9 cellular contexts compared by ENCODE assay signal in the genomic region with DNA sequence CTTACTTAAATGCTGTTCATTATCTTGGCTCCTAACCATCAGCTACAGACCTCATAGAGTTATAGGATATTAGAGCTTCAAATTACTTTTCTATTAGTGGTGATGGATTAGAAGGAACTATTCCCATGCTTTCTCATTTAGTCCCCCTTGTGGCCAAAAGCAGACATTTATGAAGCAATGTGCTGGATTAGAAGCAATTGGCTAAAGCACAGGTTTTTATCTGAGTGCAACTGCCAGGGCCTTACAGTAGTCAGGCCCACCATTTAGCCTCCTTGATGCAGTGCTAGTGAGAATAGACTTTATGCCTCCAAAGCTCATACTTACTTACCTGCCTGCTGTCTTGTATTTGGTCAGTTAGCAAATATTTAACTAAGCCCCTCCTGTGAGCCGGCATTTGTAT.
A peak's percentile ranks its signal among the peaks of the same experiment; 100 is the strongest.
DNase-seq lines count a peak whose midpoint lies in the region; ATAC-seq, FAIRE-seq and TF ChIP-seq lines count a peak whose summit lies in the region.
"Had no signal": no experiment of that assay in that cellular context is flagged by ENCODE, and none has a peak within 500 bp of the region (broad histone marks: within the 10 kb centered on the region; RNA-seq: fewer than 3 reads in every experiment).

No MANE protein-coding gene starts in this region.

- H3K9me3 Mint-ChIP-seq in Caco-2 (ENCODE audit: unreplicated experiment) = no peaks in the 10 kb centered on the region
- H3K9me3 Mint-ChIP-seq in astrocyte (ENCODE audit: unreplicated experiment) = no peaks in the 10 kb centered on the region
- H3K9me3 Mint-ChIP-seq: dendritic cell treated with granulocyte-macrophage colony-stimulating factor and Interleukin-4, amounts not matched to agents 40 ng/mL and 50 ng/mL, for 4 days had no signal

- no peaks in the 10 kb centered on the region for H3K4me1 ChIP-seq in Caco-2
- H3K4me1 ChIP-seq in astrocyte (ENCODE audit: insufficient read depth, low read length) = no peaks in the 10 kb centered on the region

- H3K4me3 ChIP-seq in Caco-2 (ENCODE audit: low read depth, low read length) = no peak overlapping the region
- H3K4me3 ChIP-seq in LNCaP clone FGC (ENCODE audit: low read depth, low read length) = no peak overlapping the region
- no peak overlapping the region for H3K4me3 ChIP-seq in astrocyte (ENCODE audit: insufficient read depth, low read depth, low read length)

- H3K36me3 ChIP-seq in Caco-2 (ENCODE audit: control insufficient read depth, insufficient read depth, low read length) (no peaks in the 10 kb centered on the region), astrocyte (ENCODE audit: insufficient read depth, low read length) (no peaks in the 10 kb centered on the region)

- H3K4me3 Mint-ChIP-seq in Caco-2 (ENCODE audit: unreplicated experiment) = no peak overlapping the region
- H3K4me3 Mint-ChIP-seq in astrocyte (ENCODE audit: unreplicated experiment) = no peak overlapping the region
- H3K4me3 Mint-ChIP-seq: dendritic cell treated with granulocyte-macrophage colony-stimulating factor and Interleukin-4, amounts not matched to agents 40 ng/mL and 50 ng/mL, for 4 days had no signal

- DNase-seq in Caco-2 (peak in 1 of 2 experiments; percentile 32), LNCaP clone FGC (ENCODE audit: low read depth) (peak; percentile 15), astrocyte (ENCODE audit: low read depth) (peak; percentile 10), left colon (no peak), mesenteric fat pad (ENCODE audit: low spot score) (no peak), posterior vena cava (ENCODE audit: low spot score) (no peak), SW 1271 (lab: John Stamatoyannopoulos, UW) (no peak)

- H3K27ac ChIP-seq in astrocyte (ENCODE audit: low read depth, low read length) = no peak overlapping the region

- H3K9ac ChIP-seq in astrocyte (ENCODE audit: low read length) = no peak overlapping the region

- ATAC-seq in left colon = peak; percentile 51
- no peak for ATAC-seq in GM18498 (IDR thresholded peaks at IDR 0.05; ENCODE audit: unreplicated experiment)

- no peak overlapping the region for H2AFZ ChIP-seq in astrocyte (ENCODE audit: low read depth, low read length)

- H3K9me3 ChIP-seq in Caco-2 (no peaks in the 10 kb centered on the region), astrocyte (ENCODE audit: insufficient read depth, low read depth, low read length) (no peaks in the 10 kb centered on the region)

- H3K27me3 Mint-ChIP-seq in Caco-2 (ENCODE audit: insufficient read depth, unreplicated experiment) (no peaks in the 10 kb centered on the region), astrocyte (ENCODE audit: low read depth, unreplicated experiment) (no peaks in the 10 kb centered on the region)
- H3K27me3 Mint-ChIP-seq: dendritic cell treated with granulocyte-macrophage colony-stimulating factor and Interleukin-4, amounts not matched to agents 40 ng/mL and 50 ng/mL, for 4 days had no signal

- CTCF ChIA-PET in Caco-2 (lab: Charles Lee) = interaction anchor here (0.8 to 1.2 kb wide), 2 partner anchors 27 to 319 kb away, joined by 3 to 4 read pairs; no protein-coding TSS in a partner anchor

- peak; percentile 20 to 23 for TF ChIP-seq CTCF in Caco-2 (IDR thresholded peaks at IDR 0.05; ENCODE audit: insufficient read depth in 1 of 2, low read depth in 1 of 2, low read length in 1 of 2, severe bottlenecking in 1 of 2, unreplicated experiment in 1 of 2)
- TF ChIP-seq CTCF in LNCaP clone FGC (IDR thresholded peaks at IDR 0.05; ENCODE audit: control insufficient read depth, extremely low read depth, insufficient read depth) = peak; percentile 60
- peak; percentile 31 for TF ChIP-seq CTCF in astrocyte (IDR thresholded peaks at IDR 0.05; ENCODE audit: insufficient read depth, low read depth, low read length)

- POLR2A ChIA-PET in Caco-2 (lab: Charles Lee) = no interaction called here

- intact Hi-C loops in Caco-2 (cut with micrococcal nuclease; ENCODE audit: unreplicated experiment) (loop anchor here (1.0 kb wide), 1 partner anchor 27 kb away; no protein-coding TSS in a partner anchor), left colon (cut with DNase I, micrococcal nuclease) (no loop called here), posterior vena cava (cut with DNase I) (loop anchor here in 1 of 2 donors (10.0 kb wide), 1 partner anchor 1850 kb away; no protein-coding TSS in a partner anchor)

- no TSS peak for BruUV-seq in Caco-2 (replicated peaks; lab: Mats Ljungman, UMichigan)

- H4K20me1 ChIP-seq in astrocyte (ENCODE audit: insufficient read depth, low read length) = no peaks in the 10 kb centered on the region

- H3K36me3 Mint-ChIP-seq in Caco-2 (ENCODE audit: insufficient read depth, unreplicated experiment) (no peaks in the 10 kb centered on the region), astrocyte (ENCODE audit: low read depth, unreplicated experiment) (no peaks in the 10 kb centered on the region)

- H3K4me2 ChIP-seq in astrocyte (ENCODE audit: low read length) = no peak overlapping the region

- peaks cover 8% of the 10 kb centered on the region for H3K4me1 Mint-ChIP-seq in Caco-2 (ENCODE audit: low read depth, unreplicated experiment)
- H3K4me1 Mint-ChIP-seq in astrocyte (ENCODE audit: low read depth, unreplicated experiment) = no peaks in the 10 kb centered on the region

- H3K79me2 ChIP-seq in astrocyte (ENCODE audit: insufficient read depth, low read length) = no peaks in the 10 kb centered on the region

- no peaks in the 10 kb centered on the region for H3K27me3 ChIP-seq in Caco-2 (replicated peaks; ENCODE audit: control insufficient read depth, insufficient read depth, low read length)
- no peaks in the 10 kb centered on the region for H3K27me3 ChIP-seq in astrocyte (ENCODE audit: insufficient read depth, low read length)

- no peak for FAIRE-seq in astrocyte (lab: Jason Lieb, UNC)

- H3K27ac Mint-ChIP-seq in Caco-2 (ENCODE audit: unreplicated experiment) (no peak overlapping the region), astrocyte (ENCODE audit: unreplicated experiment) (no peak overlapping the region)
- H3K27ac Mint-ChIP-seq: dendritic cell treated with granulocyte-macrophage colony-stimulating factor and Interleukin-4, amounts not matched to agents 40 ng/mL and 50 ng/mL, for 4 days had no signal

Comparison
In these comparisons a context has a peak if more than half of its experiments do, and no peak if none do; other contexts are left out.
1. DNase-seq: peak in LNCaP clone FGC (single experiment) and astrocyte (single experiment); none in left colon (0 of 2), mesenteric fat pad (single experiment), posterior vena cava (single experiment) and SW 1271 (0 of 2).
2. Peak in every context shown above with its lines, with median percentiles within 50 percentile points of each other: CTCF ChIP-seq.